1 cellular context compared by ENCODE assay signal in the genomic region with DNA sequence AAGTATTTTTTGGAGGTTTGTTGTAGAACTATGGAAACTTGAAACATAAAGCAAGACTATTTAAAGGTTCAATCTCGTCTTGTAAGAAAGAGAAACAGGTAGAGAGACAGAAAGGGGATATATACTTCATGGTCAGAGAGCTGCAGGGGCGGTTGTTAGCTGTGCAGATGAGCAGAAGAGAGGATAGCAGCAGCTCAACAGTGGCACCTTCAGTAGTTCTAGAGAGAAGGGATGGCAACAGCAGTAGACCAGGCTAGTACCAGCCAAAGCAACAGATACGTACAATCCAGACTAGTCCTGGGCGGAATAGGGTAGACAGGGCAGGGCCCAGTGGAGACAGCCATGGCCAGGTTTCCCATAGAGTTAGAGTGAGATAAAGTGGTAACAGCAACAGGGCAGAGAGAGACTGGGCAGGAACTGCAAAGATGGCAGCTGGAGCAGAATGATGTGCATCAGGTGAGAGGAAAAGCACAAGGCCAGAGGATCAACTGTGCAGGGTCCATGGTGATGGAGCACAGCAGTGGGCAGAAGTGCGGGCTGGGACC.
TF ChIP-seq lines count a peak whose summit lies in the region.

No MANE protein-coding gene starts in this region.

TF ChIP-seq in A549, 52 proteins besides CTCF, POLR2A, EP300 and RAD21 (continued from another document):
- TF ChIP-seq, protein P1, sequence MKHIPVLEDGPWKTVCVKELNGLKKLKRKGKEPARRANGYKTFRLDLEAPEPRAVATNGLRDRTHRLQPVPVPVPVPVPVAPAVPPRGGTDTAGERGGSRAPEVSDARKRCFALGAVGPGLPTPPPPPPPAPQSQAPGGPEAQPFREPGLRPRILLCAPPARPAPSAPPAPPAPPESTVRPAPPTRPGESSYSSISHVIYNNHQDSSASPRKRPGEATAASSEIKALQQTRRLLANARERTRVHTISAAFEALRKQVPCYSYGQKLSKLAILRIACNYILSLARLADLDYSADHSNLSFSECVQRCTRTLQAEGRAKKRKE (CRISPR knock-in tag; IDR thresholded peaks at IDR 0.05; ENCODE audit: low read depth): peak; percentile 85; the same call in 1 of the 2 replicates
- TF ChIP-seq HOXB5 (CRISPR knock-in tag; IDR thresholded peaks at IDR 0.05) (no peak), HOXA7 (CRISPR knock-in tag; IDR thresholded peaks at IDR 0.05) (peak; percentile 98), GATA3 (IDR thresholded peaks at IDR 0.05; ENCODE audit: borderline replicate concordance) (no peak), ZC3H11A (IDR thresholded peaks at IDR 0.05) (no peak), ZFP36 (IDR thresholded peaks at IDR 0.05; ENCODE audit: borderline replicate concordance, partially characterized antibody) (no peak), CBX2 (IDR thresholded peaks at IDR 0.05; ENCODE audit: borderline replicate concordance, low read depth) (no peak), RNF2 (IDR thresholded peaks at IDR 0.05; ENCODE audit: borderline replicate concordance, low read depth) (no peak), FOSL2 (IDR thresholded peaks at IDR 0.05) (no peak), FOSL2 (CRISPR knock-in tag; IDR thresholded peaks at IDR 0.05) (peak; percentile 30; the same call in 1 of the 2 replicates), HOXB13 (CRISPR knock-in tag; IDR thresholded peaks at IDR 0.05; ENCODE audit: low read depth) (no peak), JUN (IDR thresholded peaks at IDR 0.05) (no peak), EHF (CRISPR knock-in tag; IDR thresholded peaks at IDR 0.05) (peak; percentile 56; the same call in 1 of the 2 replicates)
- TF ChIP-seq, protein P2, sequence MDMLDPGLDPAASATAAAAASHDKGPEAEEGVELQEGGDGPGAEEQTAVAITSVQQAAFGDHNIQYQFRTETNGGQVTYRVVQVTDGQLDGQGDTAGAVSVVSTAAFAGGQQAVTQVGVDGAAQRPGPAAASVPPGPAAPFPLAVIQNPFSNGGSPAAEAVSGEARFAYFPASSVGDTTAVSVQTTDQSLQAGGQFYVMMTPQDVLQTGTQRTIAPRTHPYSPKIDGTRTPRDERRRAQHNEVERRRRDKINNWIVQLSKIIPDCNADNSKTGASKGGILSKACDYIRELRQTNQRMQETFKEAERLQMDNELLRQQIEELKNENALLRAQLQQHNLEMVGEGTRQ (IDR thresholded peaks at IDR 0.05): no peak
- TF ChIP-seq, protein P3, sequence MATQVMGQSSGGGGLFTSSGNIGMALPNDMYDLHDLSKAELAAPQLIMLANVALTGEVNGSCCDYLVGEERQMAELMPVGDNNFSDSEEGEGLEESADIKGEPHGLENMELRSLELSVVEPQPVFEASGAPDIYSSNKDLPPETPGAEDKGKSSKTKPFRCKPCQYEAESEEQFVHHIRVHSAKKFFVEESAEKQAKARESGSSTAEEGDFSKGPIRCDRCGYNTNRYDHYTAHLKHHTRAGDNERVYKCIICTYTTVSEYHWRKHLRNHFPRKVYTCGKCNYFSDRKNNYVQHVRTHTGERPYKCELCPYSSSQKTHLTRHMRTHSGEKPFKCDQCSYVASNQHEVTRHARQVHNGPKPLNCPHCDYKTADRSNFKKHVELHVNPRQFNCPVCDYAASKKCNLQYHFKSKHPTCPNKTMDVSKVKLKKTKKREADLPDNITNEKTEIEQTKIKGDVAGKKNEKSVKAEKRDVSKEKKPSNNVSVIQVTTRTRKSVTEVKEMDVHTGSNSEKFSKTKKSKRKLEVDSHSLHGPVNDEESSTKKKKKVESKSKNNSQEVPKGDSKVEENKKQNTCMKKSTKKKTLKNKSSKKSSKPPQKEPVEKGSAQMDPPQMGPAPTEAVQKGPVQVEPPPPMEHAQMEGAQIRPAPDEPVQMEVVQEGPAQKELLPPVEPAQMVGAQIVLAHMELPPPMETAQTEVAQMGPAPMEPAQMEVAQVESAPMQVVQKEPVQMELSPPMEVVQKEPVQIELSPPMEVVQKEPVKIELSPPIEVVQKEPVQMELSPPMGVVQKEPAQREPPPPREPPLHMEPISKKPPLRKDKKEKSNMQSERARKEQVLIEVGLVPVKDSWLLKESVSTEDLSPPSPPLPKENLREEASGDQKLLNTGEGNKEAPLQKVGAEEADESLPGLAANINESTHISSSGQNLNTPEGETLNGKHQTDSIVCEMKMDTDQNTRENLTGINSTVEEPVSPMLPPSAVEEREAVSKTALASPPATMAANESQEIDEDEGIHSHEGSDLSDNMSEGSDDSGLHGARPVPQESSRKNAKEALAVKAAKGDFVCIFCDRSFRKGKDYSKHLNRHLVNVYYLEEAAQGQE (IDR thresholded peaks at IDR 0.05): no peak
- TF ChIP-seq, protein P4, sequence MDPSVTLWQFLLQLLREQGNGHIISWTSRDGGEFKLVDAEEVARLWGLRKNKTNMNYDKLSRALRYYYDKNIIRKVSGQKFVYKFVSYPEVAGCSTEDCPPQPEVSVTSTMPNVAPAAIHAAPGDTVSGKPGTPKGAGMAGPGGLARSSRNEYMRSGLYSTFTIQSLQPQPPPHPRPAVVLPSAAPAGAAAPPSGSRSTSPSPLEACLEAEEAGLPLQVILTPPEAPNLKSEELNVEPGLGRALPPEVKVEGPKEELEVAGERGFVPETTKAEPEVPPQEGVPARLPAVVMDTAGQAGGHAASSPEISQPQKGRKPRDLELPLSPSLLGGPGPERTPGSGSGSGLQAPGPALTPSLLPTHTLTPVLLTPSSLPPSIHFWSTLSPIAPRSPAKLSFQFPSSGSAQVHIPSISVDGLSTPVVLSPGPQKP (IDR thresholded peaks at IDR 0.05; ENCODE audit: low read depth, low read length): no peak
